In the genomic region with DNA sequence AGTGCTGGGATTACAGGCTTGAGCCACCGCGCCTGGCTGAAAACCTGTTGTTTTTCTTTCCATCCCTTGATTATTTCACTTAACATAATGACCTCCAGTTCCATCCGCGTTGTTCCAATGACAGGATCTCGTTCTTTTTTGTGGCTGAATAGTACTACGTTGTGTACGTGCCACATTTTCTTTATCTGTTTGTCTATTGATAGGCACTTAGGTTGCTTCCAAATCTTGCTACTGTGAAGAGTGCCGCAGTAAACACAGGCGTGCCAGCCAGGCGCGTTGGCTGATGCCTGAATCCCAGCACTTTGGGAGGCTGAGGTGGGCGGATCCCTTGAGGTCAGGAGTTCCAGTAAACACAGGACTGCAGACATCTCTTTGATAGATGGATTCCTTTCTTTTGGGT, we compare ENCODE assay signal across 7 cellular contexts.
DNase-seq lines count a peak whose midpoint lies in the region; ATAC-seq lines count a peak whose summit lies in the region.
"Not testable (repeated sequence)": the region's sequence is repeated elsewhere in the genome, so short reads cannot be mapped to it uniquely, and the experiment has no call there.

No MANE protein-coding gene starts in this region.

- POLR2A ChIA-PET in CD8-positive, alpha-beta memory T cell (lab: Charles Lee), result not testable (repeated sequence)
- POLR2A ChIA-PET in naive thymus-derived CD4-positive, alpha-beta T cell (lab: Charles Lee), result interaction anchor here (0.6 kb wide), 1 partner anchor 1004 kb away, joined by 3 read pairs; no protein-coding TSS in a partner anchor

- H3K27ac ChIP-seq in CD8-positive, alpha-beta memory T cell (ENCODE audit: low read depth, low read length); right cardiac atrium (ENCODE audit: low read length): not testable (repeated sequence)
- peak overlapping the region; percentile 80 for H3K27ac ChIP-seq in naive thymus-derived CD4-positive, alpha-beta T cell (ENCODE audit: low read depth, low read length)

- not testable (repeated sequence) for DNase-seq in CD8-positive, alpha-beta memory T cell; activated CD4-positive, alpha-beta T cell treated with anti-CD3 and anti-CD28 coated beads, Interleukin-2, amount 10 ng/mL, durations not matched to agents 24 days and 14 days; activated T-helper 1 cell treated with anti-CD3 and anti-CD28 coated beads, Interleukin-12 subunit alpha, Interleukin-12 subunit beta, Interleukin-2, Interleukin-4 antibody, amounts not matched to agents 30 ng/mL and 10 ng/mL and 1 ng/mL, durations not matched to agents 14 hours and 24 hours and 36 hours (ENCODE audit: low spot score); naive thymus-derived CD4-positive, alpha-beta T cell; stimulated activated effector memory CD8-positive, alpha-beta T cell treated with anti-CD3 and anti-CD28 coated beads, Interleukin-12 subunit alpha, Interleukin-12 subunit beta, amount 100 ng/mL, for 72 hours (ENCODE audit: low spot score in 2 of 2)
- DNase-seq in amniotic epithelial cell (ENCODE audit: low read depth), result peak; percentile 17
- peak; percentile 66 to 85 (median 83) for DNase-seq in right cardiac atrium

- peaks cover 41% of the 10 kb centered on the region for H3K4me1 ChIP-seq in CD8-positive, alpha-beta memory T cell (ENCODE audit: insufficient read depth, low read length)
- H3K4me1 ChIP-seq in right cardiac atrium (ENCODE audit: control insufficient read depth, insufficient read depth, low read length), result not testable (repeated sequence)
- peaks cover 22 to 44% of the 10 kb centered on the region in 2 donors for H3K4me1 ChIP-seq in naive thymus-derived CD4-positive, alpha-beta T cell (ENCODE audit: control insufficient read depth in 2 of 2, insufficient read depth in 2 of 2, low read length in 2 of 2)

- peaks cover 0 to 23% (median 8%) of the 10 kb centered on the region in 3 donors for H3K36me3 Mint-ChIP-seq in CD8-positive, alpha-beta memory T cell
- H3K36me3 Mint-ChIP-seq in activated CD4-positive, alpha-beta T cell treated with anti-CD3 and anti-CD28 coated beads, Interleukin-2, amount 10 ng/mL, durations not matched to agents 24 days and 14 days (ENCODE audit: low read depth); activated T-helper 1 cell treated with anti-CD3 and anti-CD28 coated beads, Interleukin-12 subunit alpha, Interleukin-12 subunit beta, Interleukin-2, Interleukin-4 antibody, amounts not matched to agents 30 ng/mL and 10 ng/mL and 1 ng/mL, durations not matched to agents 14 hours and 24 hours and 36 hours (ENCODE audit: low read depth): not testable (repeated sequence)
- peaks cover 6 to 14% (median 10%) of the 10 kb centered on the region in 5 donors for H3K36me3 Mint-ChIP-seq in naive thymus-derived CD4-positive, alpha-beta T cell
- peaks cover 25% of the 10 kb centered on the region for H3K36me3 Mint-ChIP-seq in stimulated activated effector memory CD8-positive, alpha-beta T cell treated with anti-CD3 and anti-CD28 coated beads, Interleukin-12 subunit alpha, Interleukin-12 subunit beta, amount 100 ng/mL, for 72 hours

- intact Hi-C loops in activated CD4-positive, alpha-beta T cell treated with anti-CD3 and anti-CD28 coated beads, Interleukin-2, amount 10 ng/mL, durations not matched to agents 24 days and 14 days (cut with micrococcal nuclease); activated T-helper 1 cell treated with anti-CD3 and anti-CD28 coated beads, Interleukin-12 subunit alpha, Interleukin-12 subunit beta, Interleukin-2, Interleukin-4 antibody, amounts not matched to agents 30 ng/mL and 10 ng/mL and 1 ng/mL, durations not matched to agents 14 hours and 24 hours and 36 hours (cut with micrococcal nuclease); right cardiac atrium (cut with DNase I): not testable (repeated sequence)
- intact Hi-C loops in naive thymus-derived CD4-positive, alpha-beta T cell (cut with micrococcal nuclease), result loop anchor here in 1 of 2 donors (1.0 kb wide), 1 partner anchor 7 kb away; no protein-coding TSS in a partner anchor

- not testable (repeated sequence) for H3K27me3 ChIP-seq in CD8-positive, alpha-beta memory T cell (ENCODE audit: insufficient read depth, low read length, poor library complexity, severe bottlenecking); right cardiac atrium (ENCODE audit: control insufficient read depth, insufficient read depth); naive thymus-derived CD4-positive, alpha-beta T cell (ENCODE audit: control insufficient read depth in 2 of 2, insufficient read depth in 2 of 2, low read length in 2 of 2)

- WGBS in right cardiac atrium, result 64% methylated on average over 12 of the region's 12 CpGs

- not testable (repeated sequence) for H3K4me3 ChIP-seq in CD8-positive, alpha-beta memory T cell (ENCODE audit: low read length); right cardiac atrium (ENCODE audit: low read length); naive thymus-derived CD4-positive, alpha-beta T cell (ENCODE audit: low read length)

- H3K27ac Mint-ChIP-seq in CD8-positive, alpha-beta memory T cell, result peak overlapping the region; percentile 81 to 99 (median 96)
- not testable (repeated sequence) for H3K27ac Mint-ChIP-seq in activated CD4-positive, alpha-beta T cell treated with anti-CD3 and anti-CD28 coated beads, Interleukin-2, amount 10 ng/mL, durations not matched to agents 24 days and 14 days
- H3K27ac Mint-ChIP-seq in activated T-helper 1 cell treated with anti-CD3 and anti-CD28 coated beads, Interleukin-12 subunit alpha, Interleukin-12 subunit beta, Interleukin-2, Interleukin-4 antibody, amounts not matched to agents 30 ng/mL and 10 ng/mL and 1 ng/mL, durations not matched to agents 14 hours and 24 hours and 36 hours, result peak overlapping the region; percentile 46
- peak overlapping the region; percentile 88 to 100 (median 98) for H3K27ac Mint-ChIP-seq in naive thymus-derived CD4-positive, alpha-beta T cell
- H3K27ac Mint-ChIP-seq in stimulated activated effector memory CD8-positive, alpha-beta T cell treated with anti-CD3 and anti-CD28 coated beads, Interleukin-12 subunit alpha, Interleukin-12 subunit beta, amount 100 ng/mL, for 72 hours, result peak overlapping the region; percentile 79

- not testable (repeated sequence) for H3K36me3 ChIP-seq in CD8-positive, alpha-beta memory T cell (ENCODE audit: insufficient read depth, low read length); naive thymus-derived CD4-positive, alpha-beta T cell (ENCODE audit: control insufficient read depth in 2 of 3, insufficient read depth in 3 of 3, low read length in 3 of 3)

- peak overlapping the region in 4 of 7 donors; percentile 31 to 66 (median 44) for H3K4me3 Mint-ChIP-seq in CD8-positive, alpha-beta memory T cell
- peak overlapping the region; percentile 46 for H3K4me3 Mint-ChIP-seq in activated CD4-positive, alpha-beta T cell treated with anti-CD3 and anti-CD28 coated beads, Interleukin-2, amount 10 ng/mL, durations not matched to agents 24 days and 14 days
- peak overlapping the region; percentile 12 for H3K4me3 Mint-ChIP-seq in activated T-helper 1 cell treated with anti-CD3 and anti-CD28 coated beads, Interleukin-12 subunit alpha, Interleukin-12 subunit beta, Interleukin-2, Interleukin-4 antibody, amounts not matched to agents 30 ng/mL and 10 ng/mL and 1 ng/mL, durations not matched to agents 14 hours and 24 hours and 36 hours
- H3K4me3 Mint-ChIP-seq in naive thymus-derived CD4-positive, alpha-beta T cell, result peak overlapping the region in 8 of 10 donors; percentile 10 to 84 (median 68)
- peak overlapping the region; percentile 36 for H3K4me3 Mint-ChIP-seq in stimulated activated effector memory CD8-positive, alpha-beta T cell treated with anti-CD3 and anti-CD28 coated beads, Interleukin-12 subunit alpha, Interleukin-12 subunit beta, amount 100 ng/mL, for 72 hours

- H3K4me1 Mint-ChIP-seq in CD8-positive, alpha-beta memory T cell, result peaks cover 45 to 58% (median 46%) of the 10 kb centered on the region in 3 donors
- peaks cover 28% of the 10 kb centered on the region for H3K4me1 Mint-ChIP-seq in activated CD4-positive, alpha-beta T cell treated with anti-CD3 and anti-CD28 coated beads, Interleukin-2, amount 10 ng/mL, durations not matched to agents 24 days and 14 days
- H3K4me1 Mint-ChIP-seq in activated T-helper 1 cell treated with anti-CD3 and anti-CD28 coated beads, Interleukin-12 subunit alpha, Interleukin-12 subunit beta, Interleukin-2, Interleukin-4 antibody, amounts not matched to agents 30 ng/mL and 10 ng/mL and 1 ng/mL, durations not matched to agents 14 hours and 24 hours and 36 hours (ENCODE audit: low read depth), result peaks cover 34% of the 10 kb centered on the region
- peaks cover 25 to 83% (median 55%) of the 10 kb centered on the region in 7 donors for H3K4me1 Mint-ChIP-seq in naive thymus-derived CD4-positive, alpha-beta T cell
- H3K4me1 Mint-ChIP-seq in stimulated activated effector memory CD8-positive, alpha-beta T cell treated with anti-CD3 and anti-CD28 coated beads, Interleukin-12 subunit alpha, Interleukin-12 subunit beta, amount 100 ng/mL, for 72 hours, result peaks cover 41% of the 10 kb centered on the region

- H3K27me3 Mint-ChIP-seq in CD8-positive, alpha-beta memory T cell; activated CD4-positive, alpha-beta T cell treated with anti-CD3 and anti-CD28 coated beads, Interleukin-2, amount 10 ng/mL, durations not matched to agents 24 days and 14 days; activated T-helper 1 cell treated with anti-CD3 and anti-CD28 coated beads, Interleukin-12 subunit alpha, Interleukin-12 subunit beta, Interleukin-2, Interleukin-4 antibody, amounts not matched to agents 30 ng/mL and 10 ng/mL and 1 ng/mL, durations not matched to agents 14 hours and 24 hours and 36 hours (ENCODE audit: insufficient read depth); naive thymus-derived CD4-positive, alpha-beta T cell: not testable (repeated sequence)

- not testable (repeated sequence) for H3K9me3 Mint-ChIP-seq in CD8-positive, alpha-beta memory T cell; activated CD4-positive, alpha-beta T cell treated with anti-CD3 and anti-CD28 coated beads, Interleukin-2, amount 10 ng/mL, durations not matched to agents 24 days and 14 days; activated T-helper 1 cell treated with anti-CD3 and anti-CD28 coated beads, Interleukin-12 subunit alpha, Interleukin-12 subunit beta, Interleukin-2, Interleukin-4 antibody, amounts not matched to agents 30 ng/mL and 10 ng/mL and 1 ng/mL, durations not matched to agents 14 hours and 24 hours and 36 hours; naive thymus-derived CD4-positive, alpha-beta T cell; stimulated activated effector memory CD8-positive, alpha-beta T cell treated with anti-CD3 and anti-CD28 coated beads, Interleukin-12 subunit alpha, Interleukin-12 subunit beta, amount 100 ng/mL, for 72 hours

- ATAC-seq in right cardiac atrium, result peak; percentile 34 to 62
- not testable (repeated sequence) for ATAC-seq in naive thymus-derived CD4-positive, alpha-beta T cell; stimulated activated effector memory CD8-positive, alpha-beta T cell treated with anti-CD3 and anti-CD28 coated beads, Interleukin-12 subunit alpha, Interleukin-12 subunit beta, amount 100 ng/mL, for 72 hours

- CTCF ChIA-PET in CD8-positive, alpha-beta memory T cell (lab: Charles Lee), result not testable (repeated sequence)
- CTCF ChIA-PET in naive thymus-derived CD4-positive, alpha-beta T cell (lab: Charles Lee), result interaction anchor here (0.6 kb wide), 1 partner anchor 37 kb away, joined by 3 read pairs; no protein-coding TSS in a partner anchor

- H3K9me3 ChIP-seq in CD8-positive, alpha-beta memory T cell (ENCODE audit: low read length); right cardiac atrium (ENCODE audit: control insufficient read depth, low read length); naive thymus-derived CD4-positive, alpha-beta T cell (ENCODE audit: control insufficient read depth in 2 of 3, low read length in 3 of 3): not testable (repeated sequence)

Comparison
In these comparisons a context has a peak if more than half of its experiments do, and no peak if none do; other contexts are left out.
1. H3K4me3 Mint-ChIP-seq: peak in every context shown above with its lines; median percentile 68 in naive thymus-derived CD4-positive, alpha-beta T cell; 46 in activated CD4-positive, alpha-beta T cell treated with anti-CD3 and anti-CD28 coated beads, Interleukin-2, amount 10 ng/mL, durations not matched to agents 24 days and 14 days; 44 in CD8-positive, alpha-beta memory T cell; 36 in stimulated activated effector memory CD8-positive, alpha-beta T cell treated with anti-CD3 and anti-CD28 coated beads, Interleukin-12 subunit alpha, Interleukin-12 subunit beta, amount 100 ng/mL, for 72 hours; 12 in activated T-helper 1 cell treated with anti-CD3 and anti-CD28 coated beads, Interleukin-12 subunit alpha, Interleukin-12 subunit beta, Interleukin-2, Interleukin-4 antibody, amounts not matched to agents 30 ng/mL and 10 ng/mL and 1 ng/mL, durations not matched to agents 14 hours and 24 hours and 36 hours.